1 cellular context compared by ENCODE assay signal in the genomic region with DNA sequence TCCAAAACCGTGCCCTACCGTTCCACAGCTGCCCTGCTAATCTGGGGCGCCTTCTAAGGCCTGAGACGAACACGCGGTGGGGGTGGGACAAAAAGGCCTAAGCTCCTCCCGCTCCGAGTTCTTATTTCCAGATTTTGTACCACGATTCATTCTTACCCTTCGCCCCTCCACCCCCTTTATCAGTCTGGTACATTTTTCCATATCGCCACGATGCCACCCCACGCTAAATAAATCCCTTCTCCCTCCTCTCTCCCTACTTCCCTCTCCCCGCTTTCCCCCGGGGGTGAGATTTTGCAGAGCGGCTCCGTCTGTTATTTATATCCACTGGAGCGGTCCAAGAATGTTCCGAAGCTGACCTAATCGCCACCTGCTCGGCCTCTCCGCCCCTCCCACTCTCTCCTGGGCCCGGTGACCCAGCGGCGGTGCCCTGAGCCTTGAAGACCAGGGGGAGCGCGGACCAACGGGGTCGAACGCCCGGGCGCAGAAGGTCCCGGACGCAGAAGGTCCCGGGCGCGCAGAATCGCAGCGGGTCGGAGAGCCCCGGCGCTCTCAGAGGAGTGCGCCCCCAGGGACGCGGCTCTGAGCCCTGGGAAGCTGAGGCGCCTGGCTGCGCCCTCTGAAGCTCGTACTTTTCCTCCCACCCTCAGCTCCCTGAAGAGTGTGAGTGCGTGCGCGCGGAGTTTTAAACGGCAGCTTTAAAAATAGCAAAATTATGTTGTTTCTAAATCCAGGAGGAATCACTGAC.
TF ChIP-seq lines count a peak whose summit lies in the region.

No MANE protein-coding gene starts in this region.

TF ChIP-seq in endothelial cell of umbilical vein, 7 proteins besides CTCF, POLR2A, EP300 and RAD21:
- TF ChIP-seq JUN (IDR thresholded peaks at IDR 0.05; ENCODE audit: borderline replicate concordance, insufficient read depth, insufficient read length, low read depth) (no peak), POLR2AphosphoS5 (IDR thresholded peaks at IDR 0.05; ENCODE audit: insufficient read depth, low read depth, low read length) (no peak), MYC (IDR thresholded peaks at IDR 0.05; ENCODE audit: low read depth, low read length) (no peak), EZH2 (IDR thresholded peaks at IDR 0.05; ENCODE audit: borderline replicate concordance, low read depth, low read length, severe bottlenecking) (peak; percentile 40), GATA2 (IDR thresholded peaks at IDR 0.05; ENCODE audit: insufficient read depth, insufficient read length, low read depth, low read length) (no peak), FOS (IDR thresholded peaks at IDR 0.05; ENCODE audit: borderline replicate concordance, insufficient read depth, low read length) (no peak)
- TF ChIP-seq, protein P1, sequence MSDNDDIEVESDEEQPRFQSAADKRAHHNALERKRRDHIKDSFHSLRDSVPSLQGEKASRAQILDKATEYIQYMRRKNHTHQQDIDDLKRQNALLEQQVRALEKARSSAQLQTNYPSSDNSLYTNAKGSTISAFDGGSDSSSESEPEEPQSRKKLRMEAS (IDR thresholded peaks at IDR 0.05; ENCODE audit: insufficient read depth, insufficient read length) = no peak
